In genomic region chr3:123447749-123448502, GRCh38 we compare ENCODE assay signal across 8 cellular contexts. TPM values are rescaled to one million over a fixed set of nuclear protein-coding genes. Genes with fewer than 3 reads are reported as not detected.
DNase-seq lines count a peak whose midpoint lies in the region; ATAC-seq and TF ChIP-seq lines count a peak whose summit lies in the region.

No MANE protein-coding gene starts in this region.

- TF ChIP-seq CTCF in left ventricle myocardium inferior (IDR thresholded peaks at IDR 0.05; ENCODE audit: borderline replicate concordance): peak; percentile 52

- H3K4me1 ChIP-seq in left ventricle myocardium inferior (peaks cover 58% of the 10 kb centered on the region), skeletal muscle tissue (ENCODE audit: control insufficient read depth in 3 of 3, insufficient read depth in 3 of 3, low read length in 3 of 3) (peaks cover 0 to 3% (median 0%) of the 10 kb centered on the region in 3 donors)

- peaks cover 7% of the 10 kb centered on the region for H3K36me3 ChIP-seq in left ventricle myocardium inferior
- H3K36me3 ChIP-seq in skeletal muscle tissue (ENCODE audit: control insufficient read depth in 3 of 3, insufficient read depth in 3 of 3, low read length in 3 of 3): no peaks in the 10 kb centered on the region

- peak; percentile 15 for DNase-seq in activated CD4-positive, alpha-beta T cell treated with anti-CD3 and anti-CD28 coated beads for 1 hour
- no peak for DNase-seq in activated CD4-positive, alpha-beta T cell treated with anti-CD3 and anti-CD28 coated beads, Interleukin-2, amount 50 U/mL, for 4 hours
- DNase-seq in activated T-cell treated with anti-CD3 and anti-CD28 coated beads for 48 hours (ENCODE audit: low read depth) (peak; percentile 54), left ventricle myocardium inferior (no peak), NK-92 (lab: John Stamatoyannopoulos, UW; ENCODE audit: unreplicated experiment) (no peak), SHP77 treated with DMSO at 0.1 percent for 48 hours (lab: John Stamatoyannopoulos, UW) (no peak)

- peak overlapping the region; percentile 86 for H3K4me3 ChIP-seq in left ventricle myocardium inferior
- H3K4me3 ChIP-seq in skeletal muscle tissue (ENCODE audit: low read length in 3 of 3): peak overlapping the region; percentile 23 to 61 (median 57)

- H3K9me3 ChIP-seq in left ventricle myocardium inferior (replicated peaks) (no peaks in the 10 kb centered on the region), skeletal muscle tissue (ENCODE audit: control insufficient read depth in 3 of 3, low read length in 3 of 3) (no peaks in the 10 kb centered on the region)

- intact Hi-C loops in left ventricle myocardium inferior (cut with micrococcal nuclease): no loop called here

- peak overlapping the region in 2 of 3 donors; percentile 38 to 66 for H3K9ac ChIP-seq in skeletal muscle tissue (ENCODE audit: low read depth in 1 of 3, low read length in 3 of 3)

- ATAC-seq in GM21447 (IDR thresholded peaks at IDR 0.05; ENCODE audit: unreplicated experiment): no peak

- H3K27ac ChIP-seq in left ventricle myocardium inferior (replicated peaks) (peak overlapping the region; percentile 92), skeletal muscle tissue (ENCODE audit: low read depth, low read length) (no peak overlapping the region)

- H3K27me3 ChIP-seq in left ventricle myocardium inferior (ENCODE audit: low read depth) (peaks cover 58% of the 10 kb centered on the region), skeletal muscle tissue (ENCODE audit: control insufficient read depth in 3 of 3, insufficient read depth in 3 of 3, low read length in 3 of 3) (peaks cover 31 to 51% (median 41%) of the 10 kb centered on the region in 3 donors)

RNA-seq across cellular contexts. Expression of gene ADCY5, which starts 1.0 kb away (rescaled TPM):
- 249 TPM for total RNA-seq in left ventricle myocardium inferior
- total RNA-seq in skeletal muscle tissue: 6.8 TPM

Comparison
In these comparisons a context has a peak if more than half of its experiments do, and no peak if none do; other contexts are left out.
1. DNase-seq: peak in activated CD4-positive, alpha-beta T cell treated with anti-CD3 and anti-CD28 coated beads for 1 hour (single experiment) and activated T-cell treated with anti-CD3 and anti-CD28 coated beads for 48 hours (single experiment); none in activated CD4-positive, alpha-beta T cell treated with anti-CD3 and anti-CD28 coated beads, Interleukin-2, amount 50 U/mL, for 4 hours (0 of 2), left ventricle myocardium inferior (single experiment), NK-92 (single experiment) and SHP77 treated with DMSO at 0.1 percent for 48 hours (single experiment).
2. RNA of gene ADCY5, which starts 1.0 kb away (total RNA-seq): 249 TPM in left ventricle myocardium inferior (single experiment); 6.8 TPM in skeletal muscle tissue (single experiment); every median in the first group is over 10 times any median in the second.